13 cellular contexts compared by ENCODE assay signal in genomic region chr17:18139949-18140348, GRCh38. TPM values are rescaled to one million over a fixed set of nuclear protein-coding genes. Genes with fewer than 3 reads are reported as not detected.
DNase-seq lines count a peak whose midpoint lies in the region; ATAC-seq and TF ChIP-seq lines count a peak whose summit lies in the region.
"Had no signal": no experiment of that assay in that cellular context is flagged by ENCODE, and none has a peak within 500 bp of the region (broad histone marks: within the 10 kb centered on the region; RNA-seq: fewer than 3 reads in every experiment).

No MANE protein-coding gene starts in this region.

- no peak overlapping the region for H3T11ph ChIP-seq in H9 (ENCODE audit: low read length)

- no peaks in the 10 kb centered on the region for H3K79me2 ChIP-seq in H9 (ENCODE audit: insufficient read depth, low read length)

- H3K27ac ChIP-seq in AG04450 (ENCODE audit: low read depth, low read length) (no peak overlapping the region), H9 (ENCODE audit: insufficient read length, low read depth, low read length) (no peak overlapping the region)
- H3K27ac ChIP-seq: KMS-11 had no signal

- no peaks in the 10 kb centered on the region for H3K36me3 Mint-ChIP-seq in H9 (ENCODE audit: insufficient read depth in 1 of 3, low read depth in 3 of 3)
- H3K36me3 Mint-ChIP-seq: activated CD8-positive, alpha-beta memory T cell treated with anti-CD3 and anti-CD28 coated beads, Interleukin-2, amount 10 ng/mL, durations not matched to agents 7 days and 5 days had no signal

- ATAC-seq in HG02981 (IDR thresholded peaks at IDR 0.05; ENCODE audit: unreplicated experiment): no peak
- ATAC-seq in GM18873 (IDR thresholded peaks at IDR 0.05; ENCODE audit: low FRiP score, unreplicated experiment): no peak
- ATAC-seq: activated CD8-positive, alpha-beta memory T cell treated with anti-CD3 and anti-CD28 coated beads, Interleukin-2, amount 10 ng/mL, durations not matched to agents 7 days and 5 days had no signal

- TF ChIP-seq CTCF in AG04450 (IDR thresholded peaks at IDR 0.05; ENCODE audit: low read depth, low read length): peak; percentile 44
- TF ChIP-seq CTCF in H9 (conservative IDR thresholded peaks at IDR 0.05): peak; percentile 49
- peak; percentile 41 for TF ChIP-seq CTCF in fibroblast of pulmonary artery (IDR thresholded peaks at IDR 0.05; ENCODE audit: low read length, missing control alignments)

- no peak overlapping the region for H3K4ac ChIP-seq in H9 (ENCODE audit: low read depth, low read length)

- no peak overlapping the region for H4K91ac ChIP-seq in H9 (ENCODE audit: insufficient read length, low read depth, low read length)

- H3K79me1 ChIP-seq in H9 (ENCODE audit: insufficient read depth, low read depth, low read length, poor library complexity, severe bottlenecking): no peaks in the 10 kb centered on the region

- POLR2A ChIA-PET in AG04450 (lab: Yijun Ruan, JAX): no interaction called here

- no peak overlapping the region for H3K18ac ChIP-seq in H9 (ENCODE audit: insufficient read length, low read depth, low read length)

- H2BK120ac ChIP-seq in H9 (ENCODE audit: low read depth, low read length, poor library complexity, severe bottlenecking): no peak overlapping the region

- no peaks in the 10 kb centered on the region for H4K20me1 ChIP-seq in H9 (ENCODE audit: control insufficient read depth, insufficient read depth, insufficient read length)

- H2AFZ ChIP-seq in H9 (ENCODE audit: low read length): no peak overlapping the region

- DNase-seq in AG04450 (ENCODE audit: low read depth, low spot score): no peak
- DNase-seq in H9: no peak
- DNase-seq in SKM-1 treated with dmso at 0.1 percent for 144 hours (lab: John Stamatoyannopoulos, UW; ENCODE audit: unreplicated experiment): peak; percentile 43
- DNase-seq in fibroblast of pulmonary artery (ENCODE audit: low read depth): peak; percentile 22
- no peak for DNase-seq in T-helper 9 cell
- no peak for DNase-seq in hypothalamus (lab: John Stamatoyannopoulos, UW)
- DNase-seq: activated CD8-positive, alpha-beta memory T cell treated with anti-CD3 and anti-CD28 coated beads, Interleukin-2, amount 10 ng/mL, durations not matched to agents 7 days and 5 days; CD4-positive, alpha-beta T cell; stimulated activated CD4-positive, alpha-beta T cell treated with anti-CD3 and anti-CD28 coated beads, Interleukin-4, amount 100 ng/mL, for 24 hours had no signal

- H3K9me3 ChIP-seq in AG04450 (ENCODE audit: control insufficient read depth, insufficient read depth, low read length) (no peaks in the 10 kb centered on the region), H9 (ENCODE audit: control insufficient read depth, low read depth, low read length) (no peaks in the 10 kb centered on the region)

- peaks cover 5% of the 10 kb centered on the region for H3K27me3 ChIP-seq in AG04450 (ENCODE audit: control insufficient read depth, insufficient read depth, low read length)
- no peaks in the 10 kb centered on the region for H3K27me3 ChIP-seq in H9 (ENCODE audit: insufficient read depth, low read length)

- no peak overlapping the region for H4K5ac ChIP-seq in H9 (ENCODE audit: insufficient read length, low read depth, low read length)

- H2BK5ac ChIP-seq in H9 (ENCODE audit: insufficient read length, low read length): no peak overlapping the region

- H3K4me3 Mint-ChIP-seq in H9: no peak overlapping the region; a peak in 1 of 5 replicates
- H3K4me3 Mint-ChIP-seq: activated CD8-positive, alpha-beta memory T cell treated with anti-CD3 and anti-CD28 coated beads, Interleukin-2, amount 10 ng/mL, durations not matched to agents 7 days and 5 days; CD4-positive, alpha-beta T cell; central memory CD8-positive, alpha-beta T cell had no signal

- H3K9me3 Mint-ChIP-seq in H9: no peaks in the 10 kb centered on the region
- H3K9me3 Mint-ChIP-seq: CD4-positive, alpha-beta T cell; central memory CD8-positive, alpha-beta T cell had no signal

- H3K23ac ChIP-seq in H9 (ENCODE audit: insufficient read length, low read depth, low read length): no peak overlapping the region

- H3K4me1 Mint-ChIP-seq in H9: peaks cover 15 to 26% of the 10 kb centered on the region in 2 experiments
- H3K4me1 Mint-ChIP-seq: activated CD8-positive, alpha-beta memory T cell treated with anti-CD3 and anti-CD28 coated beads, Interleukin-2, amount 10 ng/mL, durations not matched to agents 7 days and 5 days had no signal

- no peaks in the 10 kb centered on the region for H3K23me2 ChIP-seq in H9 (ENCODE audit: insufficient read length, low read depth, low read length, poor library complexity, severe bottlenecking)

- no peak overlapping the region for H2AK5ac ChIP-seq in H9 (ENCODE audit: insufficient read length, low read length)

- peak overlapping the region in 1 of 3 experiments; percentile 44; a peak in 2 of 7 replicates for H3K27ac Mint-ChIP-seq in H9
- H3K27ac Mint-ChIP-seq: activated CD8-positive, alpha-beta memory T cell treated with anti-CD3 and anti-CD28 coated beads, Interleukin-2, amount 10 ng/mL, durations not matched to agents 7 days and 5 days; CD4-positive, alpha-beta T cell had no signal

- peaks cover 14% of the 10 kb centered on the region for H3K27me3 Mint-ChIP-seq in H9 (ENCODE audit: low read depth)
- H3K27me3 Mint-ChIP-seq: activated CD8-positive, alpha-beta memory T cell treated with anti-CD3 and anti-CD28 coated beads, Interleukin-2, amount 10 ng/mL, durations not matched to agents 7 days and 5 days had no signal

- H3K4me3 ChIP-seq in AG04450 (ENCODE audit: low read depth, low read length): no peak overlapping the region
- H3K4me3 ChIP-seq in fibroblast of pulmonary artery (replicated peaks; ENCODE audit: low read depth, low read length): no peak overlapping the region

- H3K4me1 ChIP-seq in H9 (ENCODE audit: insufficient read depth, low read length): peaks cover 3% of the 10 kb centered on the region; the same call in 1 of the 2 replicates

- CTCF ChIA-PET in AG04450 (lab: Charles Lee): interaction anchor here (0.6 kb wide), 1 partner anchor 38 kb away, joined by 4 read pairs; no protein-coding TSS in a partner anchor

- no peak overlapping the region for H3K56ac ChIP-seq in H9 (ENCODE audit: insufficient read length, low read depth, low read length)

- no peak overlapping the region for H4K8ac ChIP-seq in H9 (replicated peaks; ENCODE audit: insufficient read length, low read depth, low read length)

- WGBS in H9 (ENCODE audit: extremely low coverage, insufficient read length, low lambda C conversion rate): no CpG with 5 or more reads among the region's 3 CpGs

- no peak overlapping the region for H2BK20ac ChIP-seq in H9 (ENCODE audit: low read depth, low read length, poor library complexity, severe bottlenecking)

- no peak overlapping the region for H2BK15ac ChIP-seq in H9 (ENCODE audit: low read depth, low read length)

- H3K4me2 ChIP-seq in H9 (ENCODE audit: insufficient read depth, insufficient read length, low read length): no peak overlapping the region
- H3K4me2 ChIP-seq: KMS-11 had no signal

- H3K9ac ChIP-seq in H9 (ENCODE audit: extremely low read depth, insufficient read length, low read length): no peak overlapping the region
- H3K9ac ChIP-seq: KMS-11 had no signal

- H3K14ac ChIP-seq in H9 (ENCODE audit: insufficient read depth, low read length): no peak overlapping the region

- no peak overlapping the region for H2BK12ac ChIP-seq in H9 (ENCODE audit: insufficient read length, low read depth, low read length)

RNA-seq across cellular contexts. Expression of gene MYO15A, which starts 31.4 kb away (rescaled TPM):
- polyA plus RNA-seq in AG04450 (2011; rRNA removed): 0.19 and 0.32 TPM in 2 replicates
- polyA minus RNA-seq in AG04450 (2011; rRNA and poly(A)+ RNA removed): 0.13 and 0.37 TPM in 2 replicates
- 2.3 and 2.5 TPM in 2 replicates for total RNA-seq in H9 (2021)

RNA-seq across cellular contexts. Expression of gene ALKBH5, which starts 43.7 kb away (rescaled TPM):
- 57.6 and 59.9 TPM in 2 replicates for polyA plus RNA-seq in AG04450 (2011; rRNA removed)
- polyA minus RNA-seq in AG04450 (2011; rRNA and poly(A)+ RNA removed): 81.9 and 98.0 TPM in 2 replicates
- total RNA-seq in H9 (2021): 89.8 and 92.5 TPM in 2 replicates

RNA-seq across cellular contexts. Expression of gene DRG2, which starts 52.2 kb away (rescaled TPM):
- 31.5 and 36.0 TPM in 2 replicates for polyA plus RNA-seq in AG04450 (2011; rRNA removed)
- 42.5 and 44.7 TPM in 2 replicates for polyA minus RNA-seq in AG04450 (2011; rRNA and poly(A)+ RNA removed)
- 48.5 and 52.0 TPM in 2 replicates for total RNA-seq in H9 (2021)

Comparison
In these comparisons a context has a peak if more than half of its experiments do, and no peak if none do; other contexts are left out.
1. DNase-seq: peak in SKM-1 treated with dmso at 0.1 percent for 144 hours (single experiment) and fibroblast of pulmonary artery (single experiment); none in AG04450 (single experiment), H9 (single experiment), T-helper 9 cell (single experiment) and hypothalamus (0 of 51).
2. Peak in every context shown above with its lines, with median percentiles within 50 percentile points of each other: CTCF ChIP-seq.